ENCODE assay signal across 2 cellular contexts in genomic region chr11:117908959-117909610, GRCh38.
A peak's percentile ranks its signal among the peaks of the same experiment; 100 is the strongest.
TF ChIP-seq lines count a peak whose summit lies in the region.

No MANE protein-coding gene starts in this region.

TF ChIP-seq in GM23338, 12 proteins besides CTCF, POLR2A, EP300 and RAD21 (continued from another document):
- TF ChIP-seq ETS1 (IDR thresholded peaks at IDR 0.05) (no peak), ZNF114 (CRISPR knock-in tag; IDR thresholded peaks at IDR 0.05) (no peak), POLR2AphosphoS5 (IDR thresholded peaks at IDR 0.05; ENCODE audit: low read depth) (no peak), ZNF462 (CRISPR knock-in tag; IDR thresholded peaks at IDR 0.05) (no peak), NANOG (IDR thresholded peaks at IDR 0.05; ENCODE audit: borderline replicate concordance) (no peak), REST (IDR thresholded peaks at IDR 0.05; ENCODE audit: unreplicated experiment) (no peak), STAT1 (IDR thresholded peaks at IDR 0.05; ENCODE audit: unreplicated experiment) (no peak), EZH2 (IDR thresholded peaks at IDR 0.05; ENCODE audit: low read depth, unreplicated experiment) (no peak), CREB1 (CRISPR knock-in tag; IDR thresholded peaks at IDR 0.05; ENCODE audit: low read depth) (no peak)
TF ChIP-seq in GM23338: peak in this region for 0.

TF ChIP-seq in SK-N-SH, 30 proteins besides CTCF, POLR2A, EP300 and RAD21 (continued from another document):
- no peak for TF ChIP-seq USF2 (IDR thresholded peaks at IDR 0.05; ENCODE audit: borderline replicate concordance, low read depth, low read length)
- TF ChIP-seq MXI1 (IDR thresholded peaks at IDR 0.05; ENCODE audit: low read depth, low read length), result peak; percentile 65; the same call in 1 of the 2 replicates
- TF ChIP-seq RCOR1 (IDR thresholded peaks at IDR 0.05; ENCODE audit: low read length), result peak; percentile 46
- TF ChIP-seq SIN3A (IDR thresholded peaks at IDR 0.05; ENCODE audit: borderline replicate concordance, low read depth, low read length), result no peak
- no peak for TF ChIP-seq FOXJ3 (CRISPR knock-in tag; IDR thresholded peaks at IDR 0.05)
